33 cellular contexts compared by ENCODE assay signal in genomic region chrX:883588-883987, GRCh38.
"Had no signal": no experiment of that assay in that cellular context is flagged by ENCODE, and none has a peak within 500 bp of the region (broad histone marks: within the 10 kb centered on the region; RNA-seq: fewer than 3 reads in every experiment).

No MANE protein-coding gene starts in this region.

- FAIRE-seq: astrocyte had no signal

- H3K9me3 Mint-ChIP-seq: activated T-cell treated with anti-CD3 and anti-CD28 coated beads, Interleukin-2, amount 50 U/mL, for 24 hours had no signal

- H3K27ac Mint-ChIP-seq: activated CD8-positive, alpha-beta T cell treated with anti-CD3 and anti-CD28 coated beads, Interleukin-2, amount 10 ng/mL, durations not matched to agents 7 days and 5 days; activated T-cell treated with anti-CD3 and anti-CD28 coated beads, Interleukin-2, amount 50 U/mL, for 24 hours; activated T-helper 2 cell treated with anti-CD3 and anti-CD28 coated beads, Interferon-gamma antibody, Interleukin-2, Interleukin-4, amounts not matched to agents 10 μg/mL and 5 μg/mL and 100 μg/mL, durations not matched to agents 14 hours and 24 hours and 36 hours had no signal

- H3K36me3 ChIP-seq: adrenal gland, breast epithelium, MG63, Peyer's patch had no signal

- H3K9me3 ChIP-seq: body of pancreas, MG63 had no signal

- H3K4me3 Mint-ChIP-seq: activated CD8-positive, alpha-beta T cell treated with anti-CD3 and anti-CD28 coated beads, Interleukin-2, amount 10 ng/mL, durations not matched to agents 7 days and 5 days; activated T-cell treated with anti-CD3 and anti-CD28 coated beads, Interleukin-2, amount 50 U/mL, for 24 hours had no signal

- ATAC-seq: activated CD8-positive, alpha-beta T cell treated with anti-CD3 and anti-CD28 coated beads, Interleukin-2, amount 10 ng/mL, durations not matched to agents 7 days and 5 days; activated naive CD4-positive, alpha-beta T cell treated with anti-CD3 and anti-CD28 coated beads, Interleukin-2, amount 50 U/mL, for 72 hours; body of pancreas; PC-3 had no signal

- H3K4me3 ChIP-seq: adrenal gland, body of pancreas, breast epithelium, MG63, Peyer's patch had no signal

- H3K4me1 ChIP-seq: adrenal gland, body of pancreas, breast epithelium, Peyer's patch had no signal

- H3K27ac ChIP-seq: adrenal gland, body of pancreas, breast epithelium, Peyer's patch, RWPE1, VCaP had no signal

- DNase-seq: activated CD4-positive, alpha-beta T cell treated with anti-CD3 and anti-CD28 coated beads for 1 hour; activated CD4-positive, alpha-beta T cell treated with anti-CD3 and anti-CD28 coated beads for 48 hours; activated CD4-positive, alpha-beta T cell treated with anti-CD3 and anti-CD28 coated beads, Interleukin-2, amount 50 U/mL, for 48 hours; activated CD4-positive, CD25-positive, alpha-beta regulatory T cell; activated CD8-positive, alpha-beta T cell treated with anti-CD3 and anti-CD28 coated beads, Interleukin-2, amount 10 ng/mL, durations not matched to agents 7 days and 5 days; activated gamma-delta T cell; activated naive CD4-positive, alpha-beta T cell treated with Interleukin-2 at 50 U/mL for 16 hours; activated T-cell treated with anti-CD3 and anti-CD28 coated beads, Interleukin-2, amount 50 U/mL, for 24 hours; adrenal gland; body of pancreas; Kasumi-1; MG63; NCI-H1048; NCI-H1105 treated with DMSO at 0.1 percent for 48 hours; NCI-H1436; NCI-H1694; NCI-H1930; NCI-H2081 treated with DMSO at 0.1 percent for 48 hours; NCI-H345; NCI-H524 treated with DMSO at 0.1 percent for 48 hours; PC-3; Peyer's patch; Right ventricle myocardium superior; SW 1271; T-helper 1 cell; T-helper 2 cell; T-helper 9 cell had no signal

- H3K27me3 ChIP-seq: adrenal gland, body of pancreas, breast epithelium, MG63, Peyer's patch had no signal
